In genomic region chr11:128774593-128774992, GRCh38 we compare ENCODE assay signal across 1 cellular context.
TF ChIP-seq lines count a peak whose summit lies in the region.

No MANE protein-coding gene starts in this region.

TF ChIP-seq in GM23338, 12 proteins besides CTCF, POLR2A, EP300 and RAD21 (continued from another document):
- TF ChIP-seq CREB1 (CRISPR knock-in tag; IDR thresholded peaks at IDR 0.05; ENCODE audit: low read depth) (no peak), ETS1 (IDR thresholded peaks at IDR 0.05) (no peak)
